ENCODE assay signal across 13 cellular contexts in the genomic region with DNA sequence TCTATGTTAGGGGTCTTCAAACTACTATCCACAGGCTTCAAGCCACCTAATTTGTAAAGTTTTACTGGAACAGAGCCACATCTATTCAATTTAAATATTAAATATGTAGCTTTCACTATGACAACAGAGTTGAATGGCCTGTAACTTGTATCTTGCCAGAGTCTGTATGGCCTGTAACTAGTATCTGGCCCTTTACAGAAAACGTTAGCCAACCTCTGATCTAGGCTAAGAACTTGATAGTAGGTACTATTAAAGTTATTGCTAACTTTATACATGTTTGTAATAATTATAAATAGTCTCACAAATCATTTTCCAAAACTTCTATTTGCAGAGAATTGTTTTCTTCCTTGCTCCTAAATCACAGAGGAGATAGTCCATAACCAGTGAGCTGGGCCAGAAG. TPM values are rescaled to one million over a fixed set of nuclear protein-coding genes. Genes with fewer than 3 reads are reported as not detected.
DNase-seq lines count a peak whose midpoint lies in the region; ATAC-seq and TF ChIP-seq lines count a peak whose summit lies in the region.
"Had no signal": no experiment of that assay in that cellular context is flagged by ENCODE, and none has a peak within 500 bp of the region (broad histone marks: within the 10 kb centered on the region; RNA-seq: fewer than 3 reads in every experiment).

No MANE protein-coding gene starts in this region.

- H2BK12ac ChIP-seq in mesenchymal stem cell (ENCODE audit: low read length in 2 of 2), result no peak overlapping the region

- H3K27me3 ChIP-seq in HUES48 (ENCODE audit: control insufficient read depth, insufficient read depth, low read length), result no peaks in the 10 kb centered on the region
- H3K27me3 ChIP-seq in mesenchymal stem cell (ENCODE audit: control insufficient read depth in 1 of 2, insufficient read depth in 1 of 2, low read length in 2 of 2), result no peaks in the 10 kb centered on the region
- H3K27me3 ChIP-seq in rectal smooth muscle tissue (ENCODE audit: control insufficient read depth, insufficient read depth, low read length), result no peaks in the 10 kb centered on the region
- no peaks in the 10 kb centered on the region for H3K27me3 ChIP-seq in tibial artery
- no peaks in the 10 kb centered on the region for H3K27me3 ChIP-seq in CD4-positive, alpha-beta T cell (ENCODE audit: control insufficient read depth, insufficient read depth, low read length)
- no peaks in the 10 kb centered on the region for H3K27me3 ChIP-seq in upper lobe of left lung
- H3K27me3 ChIP-seq: BLaER1 treated with 17β-estradiol and CSF1 and Interleukin-3, amounts not matched to agents 10 nM and 100 nM had no signal

- no peak overlapping the region for H4K91ac ChIP-seq in mesenchymal stem cell (ENCODE audit: low read length)

- CTCF ChIA-PET in CD4-positive, alpha-beta T cell (lab: Charles Lee), result no interaction called here

- H3K4me3 Mint-ChIP-seq in CD4-positive, alpha-beta T cell, result no peak overlapping the region
- H3K4me3 Mint-ChIP-seq: CD4-positive, CD25-positive, alpha-beta regulatory T cell had no signal

- no peak overlapping the region for H3K4ac ChIP-seq in mesenchymal stem cell (ENCODE audit: low read depth in 1 of 2, low read length in 2 of 2)

- H3K18ac ChIP-seq in mesenchymal stem cell (ENCODE audit: low read depth in 1 of 2, low read length in 2 of 2), result no peak overlapping the region

- H4K8ac ChIP-seq in mesenchymal stem cell (ENCODE audit: low read length), result no peak overlapping the region

- no peak overlapping the region for H3K9ac ChIP-seq in HUES48 (ENCODE audit: low read depth, low read length)
- H3K9ac ChIP-seq in mesenchymal stem cell (ENCODE audit: low read length), result peak overlapping the region; percentile 73
- H3K9ac ChIP-seq in rectal smooth muscle tissue (ENCODE audit: low read length), result no peak overlapping the region
- H3K9ac ChIP-seq: BLaER1 treated with 17β-estradiol and CSF1 and Interleukin-3, amounts not matched to agents 10 nM and 100 nM had no signal

- no peak overlapping the region for H3K27ac Mint-ChIP-seq in CD4-positive, alpha-beta T cell
- H3K27ac Mint-ChIP-seq: CD4-positive, CD25-positive, alpha-beta regulatory T cell had no signal

- H3K27ac ChIP-seq in HUES48 (ENCODE audit: low read depth, low read length) (peak overlapping the region; percentile 12), mesenchymal stem cell (ENCODE audit: low read length, poor library complexity, severe bottlenecking) (no peak overlapping the region), rectal smooth muscle tissue (ENCODE audit: low read depth, low read length) (peak overlapping the region; percentile 62), tibial artery (peak overlapping the region; percentile 12 to 36), upper lobe of left lung (no peak overlapping the region)
- H3K27ac ChIP-seq in CD4-positive, alpha-beta T cell (ENCODE audit: low read depth, low read length), result no peak overlapping the region
- H3K27ac ChIP-seq: BLaER1 treated with 17β-estradiol and CSF1 and Interleukin-3, amounts not matched to agents 10 nM and 100 nM had no signal

- peaks cover 16% of the 10 kb centered on the region for H3K79me1 ChIP-seq in mesenchymal stem cell (replicated peaks; ENCODE audit: low read length, poor library complexity, severe bottlenecking)

- no peak for DNase-seq in mesenchymal stem cell
- no peak for DNase-seq in tibial artery
- DNase-seq in CD4-positive, alpha-beta T cell, result no peak
- no peak for DNase-seq in upper lobe of left lung
- DNase-seq: ACHN; Calu3; CD4-positive, CD25-positive, alpha-beta regulatory T cell; DMS 273 treated with DMSO at 0.1 percent for 48 hours had no signal

- POLR2A ChIA-PET in CD4-positive, alpha-beta T cell (lab: Charles Lee), result no interaction called here

- ATAC-seq in CD4-positive, alpha-beta T cell (ENCODE audit: poor library complexity), result no peak
- ATAC-seq in upper lobe of left lung (ENCODE audit: low FRiP score in 2 of 2) (no peak), GM21825 (IDR thresholded peaks at IDR 0.05; ENCODE audit: unreplicated experiment) (no peak)

- H2BK5ac ChIP-seq in mesenchymal stem cell (ENCODE audit: low read depth, low read length, poor library complexity, severe bottlenecking), result no peak overlapping the region

- no peak overlapping the region for H2BK120ac ChIP-seq in mesenchymal stem cell (ENCODE audit: low read depth, low read length)

- H3K9me3 ChIP-seq in HUES48 (ENCODE audit: control insufficient read depth, insufficient read depth, low read length) (no peaks in the 10 kb centered on the region), mesenchymal stem cell (ENCODE audit: control insufficient read depth, low read length) (no peaks in the 10 kb centered on the region), tibial artery (no peaks in the 10 kb centered on the region), upper lobe of left lung (no peaks in the 10 kb centered on the region)
- no peaks in the 10 kb centered on the region for H3K9me3 ChIP-seq in CD4-positive, alpha-beta T cell (ENCODE audit: control insufficient read depth, low read length)
- H3K9me3 ChIP-seq: HAP-1 had no signal

- H3K4me2 ChIP-seq in mesenchymal stem cell (ENCODE audit: low read length, poor library complexity, severe bottlenecking), result no peak overlapping the region
- H3K4me2 ChIP-seq: BLaER1 treated with 17β-estradiol and CSF1 and Interleukin-3, amounts not matched to agents 10 nM and 100 nM had no signal

- peaks cover 9% of the 10 kb centered on the region for H3K4me1 Mint-ChIP-seq in CD4-positive, alpha-beta T cell (ENCODE audit: low read depth)

- H3K36me3 Mint-ChIP-seq in CD4-positive, alpha-beta T cell (ENCODE audit: low read depth), result peaks cover 53% of the 10 kb centered on the region

- no peak overlapping the region for H3K23ac ChIP-seq in mesenchymal stem cell (ENCODE audit: low read length in 2 of 2)

- peaks cover 59% of the 10 kb centered on the region for H3K4me1 ChIP-seq in HUES48 (ENCODE audit: control insufficient read depth, insufficient read depth, low read length)
- no peaks in the 10 kb centered on the region for H3K4me1 ChIP-seq in mesenchymal stem cell (ENCODE audit: control insufficient read depth, insufficient read depth, low read depth, low read length)
- H3K4me1 ChIP-seq in rectal smooth muscle tissue (ENCODE audit: control insufficient read depth, insufficient read depth, low read length), result peaks cover 8% of the 10 kb centered on the region
- H3K4me1 ChIP-seq in tibial artery, result peaks cover 0 to 53% (median 18%) of the 10 kb centered on the region in 4 donors
- peaks cover 0 to 6% (median 0%) of the 10 kb centered on the region in 4 donors for H3K4me1 ChIP-seq in upper lobe of left lung

- H2AK5ac ChIP-seq in mesenchymal stem cell (ENCODE audit: low read length, severe bottlenecking), result peak overlapping the region; percentile 62

- no peak overlapping the region for H3K14ac ChIP-seq in mesenchymal stem cell (ENCODE audit: low read length in 2 of 2)

- H3K36me3 ChIP-seq in HUES48 (ENCODE audit: control insufficient read depth, insufficient read depth, low read length), result peaks cover 3% of the 10 kb centered on the region; the same call in 1 of the 2 replicates
- peaks cover 0 to 85% of the 10 kb centered on the region in 2 experiments for H3K36me3 ChIP-seq in mesenchymal stem cell (ENCODE audit: control insufficient read depth in 1 of 2, insufficient read depth in 2 of 2, low read depth in 1 of 2, low read length in 2 of 2)
- H3K36me3 ChIP-seq in rectal smooth muscle tissue (ENCODE audit: control insufficient read depth, insufficient read depth, low read length), result no peaks in the 10 kb centered on the region
- H3K36me3 ChIP-seq in tibial artery, result no peaks in the 10 kb centered on the region
- no peaks in the 10 kb centered on the region for H3K36me3 ChIP-seq in upper lobe of left lung
- H3K36me3 ChIP-seq: HAP-1 had no signal

- no CpG with 5 or more reads among the region's 1 CpG for WGBS in mesenchymal stem cell
- 95 to 100% methylated on average over 1 of the region's 1 CpG for WGBS in upper lobe of left lung, 2 donors

- H3K27me3 Mint-ChIP-seq in CD4-positive, alpha-beta T cell, result no peaks in the 10 kb centered on the region
- H3K27me3 Mint-ChIP-seq: CD4-positive, CD25-positive, alpha-beta regulatory T cell had no signal

- H2BK15ac ChIP-seq in mesenchymal stem cell (ENCODE audit: low read depth, poor library complexity, severe bottlenecking), result no peak overlapping the region

- TF ChIP-seq CTCF in tibial artery (IDR thresholded peaks at IDR 0.05), result no peak
- TF ChIP-seq CTCF in CD4-positive, alpha-beta T cell (IDR thresholded peaks at IDR 0.05), result no peak
- TF ChIP-seq CTCF in upper lobe of left lung (IDR thresholded peaks at IDR 0.05), result no peak

- intact Hi-C loops in tibial artery (cut with DNase I; ENCODE audit: low total_unique reads), result no loop called here
- intact Hi-C loops in CD4-positive, alpha-beta T cell (cut with DNase I, micrococcal nuclease), result no loop called here

- TF ChIP-seq POLR2A in upper lobe of left lung (IDR thresholded peaks at IDR 0.05), result no peak

- no peak overlapping the region for H3K4me3 ChIP-seq in HUES48 (ENCODE audit: low read depth, low read length)
- no peak overlapping the region for H3K4me3 ChIP-seq in mesenchymal stem cell (ENCODE audit: insufficient read depth in 1 of 2, low read depth in 1 of 2, low read length in 2 of 2)
- H3K4me3 ChIP-seq in rectal smooth muscle tissue (ENCODE audit: low read length), result no peak overlapping the region
- no peak overlapping the region for H3K4me3 ChIP-seq in tibial artery
- no peak overlapping the region for H3K4me3 ChIP-seq in upper lobe of left lung
- H3K4me3 ChIP-seq: BLaER1 treated with 17β-estradiol and CSF1 and Interleukin-3, amounts not matched to agents 10 nM and 100 nM; HAP-1 had no signal

- TF ChIP-seq EP300 in upper lobe of left lung (IDR thresholded peaks at IDR 0.05), result no peak

- H2AFZ ChIP-seq in mesenchymal stem cell (ENCODE audit: low read depth, low read length), result no peak overlapping the region

- H3K9me3 Mint-ChIP-seq in CD4-positive, alpha-beta T cell, result no peaks in the 10 kb centered on the region
- H3K9me3 Mint-ChIP-seq: CD4-positive, CD25-positive, alpha-beta regulatory T cell had no signal

RNA-seq across cellular contexts. Expression of gene ANKRD28, which starts 40.0 kb away (rescaled TPM):
- polyA plus RNA-seq in mesenchymal stem cell (2013, experiment 1 of 2), result 38.8 TPM
- 42.1 TPM for polyA plus RNA-seq in mesenchymal stem cell (2013, experiment 2 of 2)
- total RNA-seq in CD4-positive, alpha-beta T cell, result 10 to 100 TPM; 36.6 to 43.1 TPM
- 100 to 1,000 TPM in 1 of 6 donors, 10 to 100 TPM in 5; 31.6 to 107 (median 55.5) TPM for total RNA-seq in upper lobe of left lung

Comparison
In these comparisons a context has a peak if more than half of its experiments do, and no peak if none do; other contexts are left out.
1. H3K27ac ChIP-seq: peak in HUES48 (single experiment), rectal smooth muscle tissue (single experiment) and tibial artery (2 of 2); none in mesenchymal stem cell (single experiment), CD4-positive, alpha-beta T cell (single experiment) and upper lobe of left lung (0 of 4).